ENCODE assay signal across 8 cellular contexts in the genomic region with DNA sequence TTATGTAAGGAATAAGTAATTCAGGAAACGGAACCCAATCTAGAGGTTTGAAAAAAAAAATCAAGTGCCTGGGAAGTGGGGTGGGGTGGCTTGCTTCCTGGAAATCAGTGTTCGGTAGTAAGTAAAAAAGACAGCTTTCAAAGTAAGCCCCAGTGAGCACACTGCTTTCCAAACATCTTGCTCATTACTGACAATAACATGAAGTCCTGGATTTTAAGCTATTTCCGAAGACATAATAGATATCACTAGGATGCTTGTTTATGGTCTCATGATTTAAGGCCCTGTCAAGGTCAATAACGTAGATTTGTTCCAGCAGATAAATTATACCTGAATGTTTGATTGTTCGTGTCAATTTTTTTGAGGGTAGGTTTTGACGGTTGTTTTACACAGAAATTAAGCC. TPM values are rescaled to one million over a fixed set of nuclear protein-coding genes. Genes with fewer than 3 reads are reported as not detected.
DNase-seq lines count a peak whose midpoint lies in the region; ATAC-seq and TF ChIP-seq lines count a peak whose summit lies in the region.

No MANE protein-coding gene starts in this region.

- H3K27me3 Mint-ChIP-seq in activated T-cell treated with anti-CD3 and anti-CD28 coated beads, Interleukin-2, amount 50 U/mL, for 24 hours, result no peaks in the 10 kb centered on the region
- H3K27me3 Mint-ChIP-seq in activated naive CD8-positive, alpha-beta T cell treated with anti-CD3 and anti-CD28 coated beads, Interleukin-2, amount 50 U/mL, for 24 hours, result no peaks in the 10 kb centered on the region

- H3K9me3 ChIP-seq in tibial nerve, result no peaks in the 10 kb centered on the region

- peaks cover 0 to 30% (median 6%) of the 10 kb centered on the region in 4 donors for H3K4me1 ChIP-seq in tibial nerve

- peaks cover 75% of the 10 kb centered on the region for H3K4me1 Mint-ChIP-seq in activated T-cell treated with anti-CD3 and anti-CD28 coated beads, Interleukin-2, amount 50 U/mL, for 24 hours (ENCODE audit: low read depth)
- peaks cover 72% of the 10 kb centered on the region for H3K4me1 Mint-ChIP-seq in activated naive CD8-positive, alpha-beta T cell treated with anti-CD3 and anti-CD28 coated beads, Interleukin-2, amount 50 U/mL, for 24 hours

- WGBS in tibial nerve, 2 donors, result 36 to 49% methylated on average over 6 of the region's 6 CpGs

- no peak for TF ChIP-seq CTCF in tibial nerve (IDR thresholded peaks at IDR 0.05)

- TF ChIP-seq EP300 in tibial nerve (IDR thresholded peaks at IDR 0.05), result no peak

- no peak for ATAC-seq in activated naive CD8-positive, alpha-beta T cell treated with anti-CD3 and anti-CD28 coated beads, Interleukin-2, amount 50 U/mL, for 24 hours
- no peak for ATAC-seq in HG02973 (IDR thresholded peaks at IDR 0.05; ENCODE audit: unreplicated experiment)

- peak overlapping the region; percentile 86 for H3K27ac ChIP-seq in layer of hippocampus (ENCODE audit: low read depth, low read length)
- peak overlapping the region; percentile 82 to 93 (median 90) for H3K27ac ChIP-seq in tibial nerve

- no peaks in the 10 kb centered on the region for H3K27me3 ChIP-seq in layer of hippocampus (ENCODE audit: control insufficient read depth, insufficient read depth, low read length)
- no peaks in the 10 kb centered on the region for H3K27me3 ChIP-seq in tibial nerve

- peak overlapping the region; percentile 37 to 91 (median 70) for H3K4me3 ChIP-seq in tibial nerve

- H3K27ac Mint-ChIP-seq in activated T-cell treated with anti-CD3 and anti-CD28 coated beads, Interleukin-2, amount 50 U/mL, for 24 hours, result peak overlapping the region; percentile 97
- peak overlapping the region; percentile 96 for H3K27ac Mint-ChIP-seq in activated naive CD8-positive, alpha-beta T cell treated with anti-CD3 and anti-CD28 coated beads, Interleukin-2, amount 50 U/mL, for 24 hours

- TF ChIP-seq POLR2A in tibial nerve (IDR thresholded peaks at IDR 0.05), result no peak

- H3K9me3 Mint-ChIP-seq in activated T-cell treated with anti-CD3 and anti-CD28 coated beads, Interleukin-2, amount 50 U/mL, for 24 hours, result no peaks in the 10 kb centered on the region
- H3K9me3 Mint-ChIP-seq in activated naive CD8-positive, alpha-beta T cell treated with anti-CD3 and anti-CD28 coated beads, Interleukin-2, amount 50 U/mL, for 24 hours, result no peaks in the 10 kb centered on the region

- no peak for DNase-seq in activated T-cell treated with anti-CD3 and anti-CD28 coated beads, Interleukin-2, amount 50 U/mL, for 24 hours
- no peak for DNase-seq in activated T-cell treated with anti-CD3 and anti-CD28 coated beads, Interleukin-2, amount 50 U/mL, for 1 hour
- no peak for DNase-seq in activated naive CD8-positive, alpha-beta T cell treated with anti-CD3 and anti-CD28 coated beads, Interleukin-2, amount 50 U/mL, for 24 hours
- no peak for DNase-seq in tibial nerve (ENCODE audit: low spot score in 2 of 2)
- DNase-seq in COR-L47 (lab: John Stamatoyannopoulos, UW), result no peak
- no peak for DNase-seq in SHP77 treated with DMSO at 0.1 percent for 48 hours (lab: John Stamatoyannopoulos, UW)

- peaks cover 37% of the 10 kb centered on the region for H3K36me3 Mint-ChIP-seq in activated T-cell treated with anti-CD3 and anti-CD28 coated beads, Interleukin-2, amount 50 U/mL, for 24 hours (ENCODE audit: low read depth)
- peaks cover 20% of the 10 kb centered on the region for H3K36me3 Mint-ChIP-seq in activated naive CD8-positive, alpha-beta T cell treated with anti-CD3 and anti-CD28 coated beads, Interleukin-2, amount 50 U/mL, for 24 hours (ENCODE audit: low read depth)

- peak overlapping the region; percentile 93 for H3K4me3 Mint-ChIP-seq in activated T-cell treated with anti-CD3 and anti-CD28 coated beads, Interleukin-2, amount 50 U/mL, for 24 hours
- peak overlapping the region; percentile 97 for H3K4me3 Mint-ChIP-seq in activated naive CD8-positive, alpha-beta T cell treated with anti-CD3 and anti-CD28 coated beads, Interleukin-2, amount 50 U/mL, for 24 hours

- H3K36me3 ChIP-seq in tibial nerve, result no peaks in the 10 kb centered on the region

RNA-seq across cellular contexts. Expression of a gene that starts 1.3 kb away (rescaled TPM):
- 10 to 100 TPM; 14.2 to 34.5 (median 25.5) TPM for total RNA-seq in tibial nerve

RNA-seq across cellular contexts. Expression of a gene that starts 29.7 kb away (rescaled TPM):
- total RNA-seq in tibial nerve, result not detected
